Comparison of ENCODE assay signal across 1 cellular context in the genomic region with DNA sequence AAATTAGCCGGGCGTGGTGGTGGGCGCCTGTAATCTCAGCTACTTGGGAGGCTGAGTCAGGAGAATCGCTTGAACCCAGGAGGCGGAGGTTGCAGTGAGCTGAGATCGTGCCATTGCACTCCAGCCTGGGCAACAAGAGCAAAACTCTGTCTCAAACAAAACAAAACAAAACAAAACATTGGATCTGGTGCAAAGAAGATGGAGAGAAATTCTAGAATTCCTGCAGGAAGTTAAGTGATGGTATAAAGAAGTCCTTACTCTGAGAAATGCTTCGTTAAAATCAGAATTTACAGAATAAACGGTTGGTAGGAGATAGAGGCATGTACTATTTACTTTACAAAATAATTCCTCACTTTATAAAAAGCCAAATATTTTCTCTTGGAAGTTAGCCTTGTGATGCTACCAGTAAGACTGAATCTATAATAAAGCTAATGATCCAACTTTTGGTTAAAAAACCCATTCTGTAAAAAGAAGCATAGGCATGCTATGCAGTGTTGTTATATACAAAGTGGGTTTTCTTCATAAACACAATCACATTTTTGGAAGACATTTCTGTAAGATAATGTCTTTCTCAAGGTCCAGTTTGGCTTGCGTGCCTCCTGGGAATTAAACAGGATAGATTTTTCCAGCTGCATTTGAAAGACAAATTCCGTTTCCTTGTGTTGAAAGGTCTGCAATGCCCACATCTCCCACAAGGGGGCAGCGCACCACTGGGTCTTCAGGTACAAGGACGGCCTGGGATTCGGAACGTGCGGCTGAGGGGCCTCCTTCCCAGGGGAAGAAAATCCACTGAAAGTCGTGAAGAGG.
TF ChIP-seq lines count a peak whose summit lies in the region.

No MANE protein-coding gene starts in this region.

TF ChIP-seq in HepG2, 621 proteins besides CTCF, POLR2A, EP300 and RAD21 (continued from another document):
- TF ChIP-seq, protein P1, sequence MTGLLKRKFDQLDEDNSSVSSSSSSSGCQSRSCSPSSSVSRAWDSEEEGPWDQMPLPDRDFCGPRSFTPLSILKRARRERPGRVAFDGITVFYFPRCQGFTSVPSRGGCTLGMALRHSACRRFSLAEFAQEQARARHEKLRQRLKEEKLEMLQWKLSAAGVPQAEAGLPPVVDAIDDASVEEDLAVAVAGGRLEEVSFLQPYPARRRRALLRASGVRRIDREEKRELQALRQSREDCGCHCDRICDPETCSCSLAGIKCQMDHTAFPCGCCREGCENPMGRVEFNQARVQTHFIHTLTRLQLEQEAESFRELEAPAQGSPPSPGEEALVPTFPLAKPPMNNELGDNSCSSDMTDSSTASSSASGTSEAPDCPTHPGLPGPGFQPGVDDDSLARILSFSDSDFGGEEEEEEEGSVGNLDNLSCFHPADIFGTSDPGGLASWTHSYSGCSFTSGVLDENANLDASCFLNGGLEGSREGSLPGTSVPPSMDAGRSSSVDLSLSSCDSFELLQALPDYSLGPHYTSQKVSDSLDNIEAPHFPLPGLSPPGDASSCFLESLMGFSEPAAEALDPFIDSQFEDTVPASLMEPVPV (CRISPR knock-in tag; IDR thresholded peaks at IDR 0.05): no peak
- peak; percentile 88; the same call in 1 of the 2 replicates for TF ChIP-seq ZNF335 (CRISPR knock-in tag; IDR thresholded peaks at IDR 0.05)
- peak; percentile 37 for TF ChIP-seq ASH2L (IDR thresholded peaks at IDR 0.05; ENCODE audit: insufficient read length, low read depth, low read length)
- TF ChIP-seq ZNF484 (CRISPR knock-in tag; IDR thresholded peaks at IDR 0.05; ENCODE audit: borderline replicate concordance, low read depth): no peak
- peak; percentile 35; the same call in 1 of the 2 replicates for TF ChIP-seq SAP130 (CRISPR knock-in tag; IDR thresholded peaks at IDR 0.05; ENCODE audit: low read depth)
- no peak for TF ChIP-seq ZNF34 (CRISPR knock-in tag; IDR thresholded peaks at IDR 0.05; ENCODE audit: borderline replicate concordance)
- TF ChIP-seq PAX8 (CRISPR knock-in tag; IDR thresholded peaks at IDR 0.05; ENCODE audit: borderline replicate concordance): no peak
- TF ChIP-seq, protein P2, sequence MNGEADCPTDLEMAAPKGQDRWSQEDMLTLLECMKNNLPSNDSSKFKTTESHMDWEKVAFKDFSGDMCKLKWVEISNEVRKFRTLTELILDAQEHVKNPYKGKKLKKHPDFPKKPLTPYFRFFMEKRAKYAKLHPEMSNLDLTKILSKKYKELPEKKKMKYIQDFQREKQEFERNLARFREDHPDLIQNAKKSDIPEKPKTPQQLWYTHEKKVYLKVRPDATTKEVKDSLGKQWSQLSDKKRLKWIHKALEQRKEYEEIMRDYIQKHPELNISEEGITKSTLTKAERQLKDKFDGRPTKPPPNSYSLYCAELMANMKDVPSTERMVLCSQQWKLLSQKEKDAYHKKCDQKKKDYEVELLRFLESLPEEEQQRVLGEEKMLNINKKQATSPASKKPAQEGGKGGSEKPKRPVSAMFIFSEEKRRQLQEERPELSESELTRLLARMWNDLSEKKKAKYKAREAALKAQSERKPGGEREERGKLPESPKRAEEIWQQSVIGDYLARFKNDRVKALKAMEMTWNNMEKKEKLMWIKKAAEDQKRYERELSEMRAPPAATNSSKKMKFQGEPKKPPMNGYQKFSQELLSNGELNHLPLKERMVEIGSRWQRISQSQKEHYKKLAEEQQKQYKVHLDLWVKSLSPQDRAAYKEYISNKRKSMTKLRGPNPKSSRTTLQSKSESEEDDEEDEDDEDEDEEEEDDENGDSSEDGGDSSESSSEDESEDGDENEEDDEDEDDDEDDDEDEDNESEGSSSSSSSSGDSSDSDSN (CRISPR knock-in tag; IDR thresholded peaks at IDR 0.05): 0 out of 2 replicates have a peak, but pooled peaks have one; percentile 27
- TF ChIP-seq YY1 (IDR thresholded peaks at IDR 0.05; ENCODE audit: insufficient read depth, insufficient replicate concordance, low read depth, low read length): peak; percentile 41
- 0 out of 2 replicates have a peak, but pooled peaks have one; percentile 24 for TF ChIP-seq NFATC3 (CRISPR knock-in tag; IDR thresholded peaks at IDR 0.05)
- no peak for TF ChIP-seq ZNF446 (CRISPR knock-in tag; IDR thresholded peaks at IDR 0.05)
- peak; percentile 52 for TF ChIP-seq SALL1 (CRISPR knock-in tag; IDR thresholded peaks at IDR 0.05)
- no peak for TF ChIP-seq FIP1L1 (IDR thresholded peaks at IDR 0.05; ENCODE audit: borderline replicate concordance, insufficient read depth, low read depth, low read length)
- TF ChIP-seq ZFX (CRISPR knock-in tag; IDR thresholded peaks at IDR 0.05; ENCODE audit: low read depth): peak; percentile 62; the same call in 1 of the 2 replicates
- TF ChIP-seq TAF1 (CRISPR knock-in tag; IDR thresholded peaks at IDR 0.05): no peak
- TF ChIP-seq, protein P3, sequence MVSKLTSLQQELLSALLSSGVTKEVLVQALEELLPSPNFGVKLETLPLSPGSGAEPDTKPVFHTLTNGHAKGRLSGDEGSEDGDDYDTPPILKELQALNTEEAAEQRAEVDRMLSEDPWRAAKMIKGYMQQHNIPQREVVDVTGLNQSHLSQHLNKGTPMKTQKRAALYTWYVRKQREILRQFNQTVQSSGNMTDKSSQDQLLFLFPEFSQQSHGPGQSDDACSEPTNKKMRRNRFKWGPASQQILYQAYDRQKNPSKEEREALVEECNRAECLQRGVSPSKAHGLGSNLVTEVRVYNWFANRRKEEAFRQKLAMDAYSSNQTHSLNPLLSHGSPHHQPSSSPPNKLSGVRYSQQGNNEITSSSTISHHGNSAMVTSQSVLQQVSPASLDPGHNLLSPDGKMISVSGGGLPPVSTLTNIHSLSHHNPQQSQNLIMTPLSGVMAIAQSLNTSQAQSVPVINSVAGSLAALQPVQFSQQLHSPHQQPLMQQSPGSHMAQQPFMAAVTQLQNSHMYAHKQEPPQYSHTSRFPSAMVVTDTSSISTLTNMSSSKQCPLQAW (CRISPR knock-in tag; IDR thresholded peaks at IDR 0.05): peak; percentile 63; the same call in 1 of the 2 replicates
- TF ChIP-seq SMC3 (IDR thresholded peaks at IDR 0.05; ENCODE audit: low read length): peak; percentile 96
